Comparison of ENCODE assay signal across 12 cellular contexts in genomic region chr14:22502007-22502406, GRCh38.
DNase-seq lines count a peak whose midpoint lies in the region; ATAC-seq and TF ChIP-seq lines count a peak whose summit lies in the region.
"Had no signal": no experiment of that assay in that cellular context is flagged by ENCODE, and none has a peak within 500 bp of the region (broad histone marks: within the 10 kb centered on the region; RNA-seq: fewer than 3 reads in every experiment).

No MANE protein-coding gene starts in this region.

- no peaks in the 10 kb centered on the region for H3K36me3 ChIP-seq in spleen
- H3K36me3 ChIP-seq: SJSA1 had no signal

- no peak for TF ChIP-seq CTCF in spleen (IDR thresholded peaks at IDR 0.05 in 8 of 11, conservative IDR thresholded peaks at IDR 0.05 in 3 of 11)

- H3K27me3 Mint-ChIP-seq in T-helper 2 cell treated with Interferon-gamma antibody and Interleukin-4, amounts not matched to agents 5 μg/mL and 100 μg/mL, for 36 hours (ENCODE audit: low read depth), result no peaks in the 10 kb centered on the region
- no peaks in the 10 kb centered on the region for H3K27me3 Mint-ChIP-seq in activated T-helper 17 cell treated with anti-CD3 and anti-CD28 coated beads, Interleukin-2, amount 50 U/mL, for 72 hours

- no peaks in the 10 kb centered on the region for H3K27me3 ChIP-seq in spleen (replicated peaks in 1 of 7)
- H3K27me3 ChIP-seq: SJSA1 had no signal

- DNase-seq in T-helper 2 cell treated with Interferon-gamma antibody and Interleukin-4, amounts not matched to agents 5 μg/mL and 100 μg/mL, for 36 hours (ENCODE audit: low spot score), result no peak
- DNase-seq in T-helper 2 cell, result no peak
- peak; percentile 70 for DNase-seq in left ventricle myocardium superior
- DNase-seq in spleen, result no peak
- no peak for DNase-seq in epidermal melanocyte (ENCODE audit: insufficient read length, low spot score)
- DNase-seq: 8988T, NCI-H526 treated with DMSO at 0.1 percent for 48 hours had no signal

- peaks cover 0 to 32% (median 14%) of the 10 kb centered on the region in 6 donors for H3K4me1 ChIP-seq in spleen

- TF ChIP-seq POLR2A in spleen (IDR thresholded peaks at IDR 0.05), result no peak

- H3K4me3 Mint-ChIP-seq in T-helper 2 cell treated with Interferon-gamma antibody and Interleukin-4, amounts not matched to agents 5 μg/mL and 100 μg/mL, for 36 hours, result peak overlapping the region; percentile 90
- H3K4me3 Mint-ChIP-seq in activated T-helper 17 cell treated with anti-CD3 and anti-CD28 coated beads, Interleukin-2, amount 50 U/mL, for 72 hours, result peak overlapping the region; percentile 85
- H3K4me3 Mint-ChIP-seq: neural crest cell had no signal

- peak overlapping the region; percentile 86 for H3K27ac Mint-ChIP-seq in T-helper 2 cell treated with Interferon-gamma antibody and Interleukin-4, amounts not matched to agents 5 μg/mL and 100 μg/mL, for 36 hours
- H3K27ac Mint-ChIP-seq in activated T-helper 17 cell treated with anti-CD3 and anti-CD28 coated beads, Interleukin-2, amount 50 U/mL, for 72 hours, result peak overlapping the region; percentile 98

- peaks cover 94% of the 10 kb centered on the region for H3K36me3 Mint-ChIP-seq in T-helper 2 cell treated with Interferon-gamma antibody and Interleukin-4, amounts not matched to agents 5 μg/mL and 100 μg/mL, for 36 hours (ENCODE audit: low read depth)
- peaks cover 100% of the 10 kb centered on the region for H3K36me3 Mint-ChIP-seq in activated T-helper 17 cell treated with anti-CD3 and anti-CD28 coated beads, Interleukin-2, amount 50 U/mL, for 72 hours (ENCODE audit: low read depth)

- WGBS in spleen, 5 donors, result 86 to 92% (median 88%) methylated on average over 10 of the region's 10 CpGs

- peak overlapping the region in 5 of 8 donors; percentile 5 to 90 (median 46) for H3K27ac ChIP-seq in spleen
- H3K27ac ChIP-seq: SJSA1 had no signal

- peaks cover 69% of the 10 kb centered on the region for H3K4me1 Mint-ChIP-seq in T-helper 2 cell treated with Interferon-gamma antibody and Interleukin-4, amounts not matched to agents 5 μg/mL and 100 μg/mL, for 36 hours (ENCODE audit: low read depth)
- no peaks in the 10 kb centered on the region for H3K4me1 Mint-ChIP-seq in activated T-helper 17 cell treated with anti-CD3 and anti-CD28 coated beads, Interleukin-2, amount 50 U/mL, for 72 hours

- H3K4me3 ChIP-seq in spleen, result peak overlapping the region in 1 of 8 donors; percentile 49
- H3K4me3 ChIP-seq: SJSA1 had no signal

- no peaks in the 10 kb centered on the region for H3K9me3 Mint-ChIP-seq in T-helper 2 cell treated with Interferon-gamma antibody and Interleukin-4, amounts not matched to agents 5 μg/mL and 100 μg/mL, for 36 hours
- no peaks in the 10 kb centered on the region for H3K9me3 Mint-ChIP-seq in activated T-helper 17 cell treated with anti-CD3 and anti-CD28 coated beads, Interleukin-2, amount 50 U/mL, for 72 hours
- H3K9me3 Mint-ChIP-seq: neural crest cell had no signal

- H3K9me3 ChIP-seq in spleen, result no peaks in the 10 kb centered on the region
- H3K9me3 ChIP-seq: SJSA1 had no signal

- ATAC-seq in activated T-helper 17 cell treated with anti-CD3 and anti-CD28 coated beads, Interleukin-2, amount 50 U/mL, for 72 hours (replicated peaks), result no peak
- peak; percentile 86 for ATAC-seq in left ventricle myocardium superior
- ATAC-seq in HG02973 (IDR thresholded peaks at IDR 0.05; ENCODE audit: unreplicated experiment), result no peak
- no peak for ATAC-seq in GM19463 (IDR thresholded peaks at IDR 0.05; ENCODE audit: unreplicated experiment)

- intact Hi-C loops in left ventricle myocardium superior (cut with micrococcal nuclease), result no loop called here
- intact Hi-C loops in spleen (cut with DNase I; ENCODE audit: low total_unique reads), result no loop called here
